33 cellular contexts compared by ENCODE assay signal in the genomic region with DNA sequence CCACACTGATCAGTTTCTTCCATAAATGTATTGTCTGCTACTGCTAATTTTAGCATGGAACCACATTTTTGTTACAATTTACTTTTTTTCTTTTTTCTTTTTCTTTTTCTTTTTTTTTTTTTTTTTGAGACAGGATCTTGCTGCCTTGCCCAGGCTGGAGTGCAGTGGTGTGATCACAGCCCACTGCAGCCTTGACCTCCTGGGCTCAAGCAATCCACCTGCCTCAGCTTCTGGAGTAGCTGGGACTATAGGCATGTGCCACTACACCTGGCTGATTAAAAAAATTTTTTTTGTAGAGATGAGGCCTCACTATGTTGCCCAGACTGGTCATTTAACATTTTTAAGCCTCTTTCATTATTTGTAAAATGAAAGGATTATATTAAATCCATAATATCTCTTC. TPM values are rescaled to one million over a fixed set of nuclear protein-coding genes. Genes with fewer than 3 reads are reported as not detected.
"Had no signal": no experiment of that assay in that cellular context is flagged by ENCODE, and none has a peak within 500 bp of the region (broad histone marks: within the 10 kb centered on the region; RNA-seq: fewer than 3 reads in every experiment).

No MANE protein-coding gene starts in this region.

- H3K27me3 ChIP-seq: ovary, testis had no signal

- H3K79me2 ChIP-seq: parathyroid adenoma had no signal

- H3K27ac ChIP-seq: neural progenitor cell, ovary, parathyroid adenoma, psoas muscle, skin epidermis, spleen, suprapubic skin, testis, tibial artery, transverse colon, upper lobe of right lung, uterus had no signal

- H3K36me3 ChIP-seq: neural progenitor cell, ovary, spleen, suprapubic skin, tibial artery, transverse colon, upper lobe of right lung, uterus had no signal

- H3K4me3 ChIP-seq: neural progenitor cell, ovary, psoas muscle, skin epidermis, smooth muscle cell, spleen, suprapubic skin, testis, tibial artery, transverse colon, upper lobe of right lung, uterus had no signal

- H3K9ac ChIP-seq: neural progenitor cell, parathyroid adenoma had no signal

- H3K4me2 ChIP-seq: neural progenitor cell, smooth muscle cell had no signal

- H3K4me1 ChIP-seq: neural progenitor cell, parathyroid adenoma, psoas muscle, spleen, suprapubic skin, testis, tibial artery, transverse colon, upper lobe of right lung, uterus had no signal

- ATAC-seq: natural killer cell; psoas muscle; right cardiac atrium; sciatic nerve; stimulated activated memory B cell treated with anti-CD40 and anti-IgM and Interleukin-4, amounts not matched to agents 10 μg/mL and 1 μg/mL and 100 μg/mL, for 72 hours; stimulated activated naive CD8-positive, alpha-beta T cell treated with anti-CD3 and anti-CD28 coated beads, Interleukin-15, amount 100 ng/mL, for 72 hours; stimulated activated naive CD8-positive, alpha-beta T cell treated with anti-CD3 and anti-CD28 coated beads, Interleukin-15, Interleukin-2, amounts not matched to agents 100 U/mL and 50 U/mL, for 24 hours; upper lobe of right lung had no signal

- DNase-seq: natural killer cell; occipital lobe; ovary; posterior cingulate gyrus; psoas muscle; right cardiac atrium; stimulated activated CD4-positive, alpha-beta T cell treated with anti-CD3 and anti-CD28 coated beads, Interleukin-12 subunit alpha, Interleukin-12 subunit beta, amount 100 ng/mL, for 4 hours; stimulated activated CD4-positive, alpha-beta T cell treated with anti-CD3 and anti-CD28 coated beads, Interleukin-1b, Interleukin-23, amount 100 ng/mL, for 48 hours; stimulated activated CD4-positive, alpha-beta T cell treated with anti-CD3 and anti-CD28 coated beads, Interleukin-4, amount 100 ng/mL, for 1 hour; stimulated activated CD4-positive, alpha-beta T cell treated with anti-CD3 and anti-CD28 coated beads, Interleukin-4, amount 100 ng/mL, for 4 hours; stimulated activated CD8-positive, alpha-beta memory T cell treated with anti-CD3 and anti-CD28 coated beads, Interleukin-4, amount 100 ng/mL, for 48 hours; stimulated activated naive CD4-positive, alpha-beta T cell; stimulated activated naive CD8-positive, alpha-beta T cell treated with anti-CD3 and anti-CD28 coated beads, Interleukin-15, amount 100 ng/mL, for 72 hours; stimulated activated naive CD8-positive, alpha-beta T cell treated with anti-CD3 and anti-CD28 coated beads, Interleukin-15, Interleukin-2, amounts not matched to agents 100 U/mL and 50 U/mL, for 24 hours; substantia nigra; testis; tibial artery; transverse colon; upper lobe of right lung; uterus had no signal

- H3K9me3 ChIP-seq: ovary, psoas muscle, spleen, suprapubic skin, testis, tibial artery, transverse colon, upper lobe of right lung, uterus had no signal

- H2AFZ ChIP-seq: neural progenitor cell, parathyroid adenoma had no signal

RNA-seq across cellular contexts. Expression of a gene that starts 19.1 kb away (rescaled TPM):
- total RNA-seq: natural killer cell, occipital lobe, osteoblast, ovary, progenitor cell of endocrine pancreas, psoas muscle, renal cortical epithelial cell, right cardiac atrium, sciatic nerve, smooth muscle cell, suprapubic skin, upper lobe of right lung, urinary bladder, uterus had no signal
- polyA plus RNA-seq: neural cell, ovary, psoas muscle, right cardiac atrium, smooth muscle cell had no signal

RNA-seq across cellular contexts. Expression of a gene that starts 23.0 kb away (rescaled TPM):
- total RNA-seq: osteoblast, progenitor cell of endocrine pancreas had no signal
- polyA plus RNA-seq: neural cell, smooth muscle cell had no signal

RNA-seq across cellular contexts. Expression of a gene that starts 40.5 kb away (rescaled TPM):
- total RNA-seq: natural killer cell, occipital lobe, osteoblast, progenitor cell of endocrine pancreas, psoas muscle, renal cortical epithelial cell, right cardiac atrium, sciatic nerve, smooth muscle cell, spleen, transverse colon, upper lobe of right lung, urinary bladder had no signal
- polyA plus RNA-seq: neural cell, right cardiac atrium, smooth muscle cell, urinary bladder had no signal
